ENCODE assay signal across 32 cellular contexts in genomic region chr3:35484939-35485605, GRCh38.
DNase-seq lines count a peak whose midpoint lies in the region; ATAC-seq, FAIRE-seq and TF ChIP-seq lines count a peak whose summit lies in the region.
"Had no signal": no experiment of that assay in that cellular context is flagged by ENCODE, and none has a peak within 500 bp of the region (broad histone marks: within the 10 kb centered on the region; RNA-seq: fewer than 3 reads in every experiment).

No MANE protein-coding gene starts in this region.

- H3K4me2 ChIP-seq in H1 (ENCODE audit: insufficient read depth in 1 of 2, low read depth in 2 of 2, low read length in 2 of 2) = no peak overlapping the region
- H3K4me2 ChIP-seq in neural progenitor cell = peak overlapping the region; percentile 39
- H3K4me2 ChIP-seq in mammary epithelial cell (ENCODE audit: insufficient read depth, low read depth, low read length) = no peak overlapping the region

- TF ChIP-seq POLR2A in H1 (IDR thresholded peaks at IDR 0.05; ENCODE audit: control extremely low read depth in 1 of 2, low read depth in 2 of 2, low read length in 2 of 2) = no peak

- CTCF ChIA-PET in H1 (lab: Charles Lee; ENCODE audit: partially characterized antibody) (interaction anchor here (0.7 kb wide), 1 partner anchor 886 kb away, joined by 3 read pairs; no protein-coding TSS in a partner anchor), mammary epithelial cell (lab: Charles Lee; ENCODE audit: low non-redundant PET) (no interaction called here)

- no peaks in the 10 kb centered on the region for H3K79me2 ChIP-seq in H1 (ENCODE audit: control insufficient read depth in 1 of 2, insufficient read depth in 2 of 2, low read length in 2 of 2)
- H3K79me2 ChIP-seq in neural progenitor cell (ENCODE audit: low read depth) = no peaks in the 10 kb centered on the region
- no peaks in the 10 kb centered on the region for H3K79me2 ChIP-seq in mammary epithelial cell (ENCODE audit: insufficient read depth, low read length)

- DNase-seq in D721Med (ENCODE audit: insufficient read length, low spot score) (no peak), NAMALWA (ENCODE audit: low spot score) (peak; percentile 23), H1 (ENCODE audit: low read depth in 1 of 2, low spot score in 2 of 2) (no peak), neural progenitor cell (ENCODE audit: low spot score) (no peak), mammary epithelial cell (no peak), GM19240 (ENCODE audit: insufficient read length, low spot score) (no peak)
- DNase-seq: activated CD4-positive, CD25-positive, alpha-beta regulatory T cell; activated effector memory CD4-positive, alpha-beta T cell treated with anti-CD3 and anti-CD28 coated beads, Interleukin-2, amount 50 U/mL, for 16 hours; activated naive CD8-positive, alpha-beta T cell treated with anti-CD3 and anti-CD28 coated beads, Interleukin-2, amount 10 ng/mL, durations not matched to agents 7 days and 5 days; activated T-cell treated with anti-CD3 and anti-CD28 coated beads, Interleukin-2, amount 50 U/mL, for 24 hours; aorta; C1 segment of cervical spinal cord; COR-L47; DMS79; effector memory CD4-positive, alpha-beta T cell; erythroblast; GF-D8; HFFc6; left ventricle myocardium superior; naive thymus-derived CD4-positive, alpha-beta T cell; NCI-H1092 treated with DMSO at 0.1 percent for 48 hours; NCI-H2081; NCI-H774; psoas muscle; trophoblast cell had no signal

- TF ChIP-seq EP300 in H1 (IDR thresholded peaks at IDR 0.05; ENCODE audit: borderline replicate concordance in 1 of 2, low read depth in 2 of 2, low read length in 2 of 2) = no peak

- H3K4me1 ChIP-seq in H1 (replicated peaks in 1 of 4; ENCODE audit: control insufficient read depth in 3 of 4, insufficient read depth in 4 of 4, low read length in 3 of 4) (peaks cover 0 to 2% (median 0%) of the 10 kb centered on the region in 4 experiments; a peak in 2 of 7 replicates), neural progenitor cell (peaks cover 29% of the 10 kb centered on the region), mammary epithelial cell (ENCODE audit: insufficient read depth, low read length) (no peaks in the 10 kb centered on the region)
- H3K4me1 ChIP-seq: psoas muscle had no signal

- no peak overlapping the region for H3K4ac ChIP-seq in H1 (replicated peaks; ENCODE audit: insufficient read length, low read depth, low read length)

- H3K23ac ChIP-seq in H1 (ENCODE audit: insufficient read length) = no peak overlapping the region

- no peaks in the 10 kb centered on the region; a peak in 1 of 4 replicates for H3K9me3 ChIP-seq in H1 (ENCODE audit: insufficient read depth in 2 of 2, low read depth in 1 of 2, low read length in 1 of 2)
- no peaks in the 10 kb centered on the region for H3K9me3 ChIP-seq in neural progenitor cell (ENCODE audit: low read depth)
- H3K9me3 ChIP-seq in mammary epithelial cell (replicated peaks; ENCODE audit: insufficient read depth, low read length) = no peaks in the 10 kb centered on the region
- H3K9me3 ChIP-seq: psoas muscle had no signal

- dilution Hi-C loops in mammary epithelial cell (cut with HindIII; ENCODE audit: low sequenced_read_pairs) = no loop called here

- H3K36me3 ChIP-seq in H1 (ENCODE audit: control insufficient read depth in 2 of 4, insufficient read depth in 4 of 4, low read length in 3 of 4) (no peaks in the 10 kb centered on the region), neural progenitor cell (no peaks in the 10 kb centered on the region), mammary epithelial cell (ENCODE audit: insufficient read depth, low read length) (no peaks in the 10 kb centered on the region)

- POLR2A ChIA-PET in H1 (lab: Charles Lee; ENCODE audit: partially characterized antibody) = no interaction called here

- no peak overlapping the region for H2BK5ac ChIP-seq in H1 (ENCODE audit: low read depth, low read length)

- no peak overlapping the region for H2BK15ac ChIP-seq in H1 (ENCODE audit: low read length)

- H3K27me3 ChIP-seq in H1 (replicated peaks in 1 of 4; ENCODE audit: control insufficient read depth in 3 of 4, extremely low read depth in 1 of 4, insufficient read depth in 3 of 4, low read length in 3 of 4) = no peaks in the 10 kb centered on the region
- H3K27me3 ChIP-seq in neural progenitor cell = no peaks in the 10 kb centered on the region
- H3K27me3 ChIP-seq in mammary epithelial cell (ENCODE audit: insufficient read depth, low read length) = no peaks in the 10 kb centered on the region

- H2AFZ ChIP-seq in H1 (ENCODE audit: low read length) (0 out of 2 replicates have a peak overlapping the region, but pooled peaks have one; percentile 26), neural progenitor cell (replicated peaks) (no peak overlapping the region), mammary epithelial cell (ENCODE audit: low read depth, low read length) (no peak overlapping the region)

- no peaks in the 10 kb centered on the region for H3K23me2 ChIP-seq in H1 (ENCODE audit: low read depth, low read length)

- FAIRE-seq in D721Med (lab: Jason Lieb, UNC) = peak; percentile 48
- no peak for FAIRE-seq in H1 (lab: Jason Lieb, UNC)

- peaks cover 10% of the 10 kb centered on the region for H3K9me3 Mint-ChIP-seq in neural progenitor cell
- H3K9me3 Mint-ChIP-seq: T-helper 1 cell treated with Interleukin-12 subunit alpha and Interleukin-12 subunit beta and Interleukin-4 antibody, amounts not matched to agents 30 μg/mL and 1 μg/mL, for 36 hours had no signal

- H4K20me1 ChIP-seq in H1 (replicated peaks in 1 of 2; ENCODE audit: control insufficient read depth in 1 of 2, insufficient read depth in 2 of 2, low read length in 2 of 2) (no peaks in the 10 kb centered on the region), neural progenitor cell (ENCODE audit: low read depth) (no peaks in the 10 kb centered on the region), mammary epithelial cell (ENCODE audit: insufficient read depth, low read length) (no peaks in the 10 kb centered on the region)

- in situ Hi-C loops in mammary epithelial cell (cut with MboI; ENCODE audit: low sequenced_read_pairs in 2 of 2) = no loop called here

- no peak overlapping the region for H3K4me3 ChIP-seq in H1 (ENCODE audit: extremely low read depth in 1 of 4, insufficient read depth in 2 of 4, low read depth in 3 of 4, low read length in 4 of 4)
- no peak overlapping the region for H3K4me3 ChIP-seq in neural progenitor cell
- H3K4me3 ChIP-seq in mammary epithelial cell (replicated peaks in 1 of 3; ENCODE audit: insufficient read depth in 1 of 3, low read depth in 2 of 3, low read length in 3 of 3) = no peak overlapping the region
- H3K4me3 ChIP-seq: coronary artery, psoas muscle, SK-N-MC had no signal

- H3K14ac ChIP-seq in H1 (ENCODE audit: insufficient read length) = no peak overlapping the region

- no peak overlapping the region for H3K9ac ChIP-seq in H1 (replicated peaks in 1 of 4; ENCODE audit: extremely low read depth in 1 of 4, low read depth in 3 of 4, low read length in 3 of 4)
- no peak overlapping the region for H3K9ac ChIP-seq in neural progenitor cell
- no peak overlapping the region for H3K9ac ChIP-seq in mammary epithelial cell (ENCODE audit: insufficient read depth, low read length)

- peaks cover 26% of the 10 kb centered on the region for H3K4me1 Mint-ChIP-seq in neural progenitor cell
- H3K4me1 Mint-ChIP-seq: activated naive CD8-positive, alpha-beta T cell treated with anti-CD3 and anti-CD28 coated beads, Interleukin-2, amount 10 ng/mL, durations not matched to agents 7 days and 5 days; IgD-negative memory B cell; naive thymus-derived CD4-positive, alpha-beta T cell; stimulated activated effector memory CD8-positive, alpha-beta T cell treated with anti-CD3 and anti-CD28 coated beads, Interleukin-12 subunit alpha, Interleukin-12 subunit beta, amount 100 ng/mL, for 72 hours had no signal

- H3K27ac ChIP-seq in H1 (ENCODE audit: low read depth, low read length) = no peak overlapping the region
- peak overlapping the region; percentile 29 for H3K27ac ChIP-seq in neural progenitor cell
- no peak overlapping the region for H3K27ac ChIP-seq in mammary epithelial cell (ENCODE audit: insufficient read depth, low read depth, low read length)
- H3K27ac ChIP-seq: coronary artery, psoas muscle, SK-N-MC had no signal

- H3K79me1 ChIP-seq in H1 (ENCODE audit: low read depth, low read length) = no peaks in the 10 kb centered on the region

- no peak overlapping the region for H2AK5ac ChIP-seq in H1 (ENCODE audit: low read depth, low read length)

- no peak overlapping the region for H2BK20ac ChIP-seq in H1 (ENCODE audit: low read length)

- no peak overlapping the region for H3K56ac ChIP-seq in H1 (replicated peaks; ENCODE audit: insufficient read length, low read depth, low read length)

- H3K27me3 Mint-ChIP-seq in neural progenitor cell (ENCODE audit: insufficient read depth, low read depth) = no peaks in the 10 kb centered on the region
- H3K27me3 Mint-ChIP-seq: activated T-cell treated with anti-CD3 and anti-CD28 coated beads, Interleukin-2, amount 50 U/mL, for 24 hours; IgD-negative memory B cell; naive thymus-derived CD4-positive, alpha-beta T cell had no signal

- no peak overlapping the region for H3K18ac ChIP-seq in H1 (ENCODE audit: extremely low read depth, low read length)

- no peak overlapping the region for H4K91ac ChIP-seq in H1 (replicated peaks; ENCODE audit: insufficient read length, low read length)

- intact Hi-C loops in mammary epithelial cell (cut with micrococcal nuclease) = no loop called here

- TF ChIP-seq CTCF in D721Med (IDR thresholded peaks at IDR 0.05; ENCODE audit: insufficient read depth, missing control alignments) = no peak
- TF ChIP-seq CTCF in H1 (IDR thresholded peaks at IDR 0.05; ENCODE audit: control extremely low read depth in 1 of 3, insufficient read depth in 1 of 3, low read depth in 1 of 3, low read length in 3 of 3) = no peak
- no peak for TF ChIP-seq CTCF in neural progenitor cell (IDR thresholded peaks at IDR 0.05)
- no peak for TF ChIP-seq CTCF in mammary epithelial cell (conservative IDR thresholded peaks at IDR 0.05 in 1 of 2, IDR thresholded peaks at IDR 0.05 in 1 of 2; ENCODE audit: extremely low read depth in 1 of 2, insufficient read depth in 1 of 2, low read depth in 1 of 2, low read length in 2 of 2)

- ATAC-seq in HG03196 (IDR thresholded peaks at IDR 0.05; ENCODE audit: unreplicated experiment) = no peak
- ATAC-seq: left ventricle myocardium superior; naive thymus-derived CD4-positive, alpha-beta T cell; psoas muscle; stimulated activated effector memory CD8-positive, alpha-beta T cell treated with anti-CD3 and anti-CD28 coated beads, Interleukin-12 subunit alpha, Interleukin-12 subunit beta, amount 100 ng/mL, for 72 hours had no signal

- no peak overlapping the region for H2BK12ac ChIP-seq in H1 (ENCODE audit: low read depth, low read length)

- no TSS peak for BruUV-seq in mammary epithelial cell (replicated peaks; lab: Mats Ljungman, UMichigan)

- no peak overlapping the region for H4K8ac ChIP-seq in H1 (ENCODE audit: extremely low read depth, insufficient read depth, low read length)

- 93% methylated on average over 1 of the region's 1 CpG; no CpG with 5 or more reads in 1 of the 2 experiments for WGBS in H1 (ENCODE audit: extremely low coverage in 1 of 2, insufficient coverage in 1 of 2, insufficient read length in 1 of 2, insufficient replicate concordance in 2 of 2, low coverage in 1 of 2, low lambda C conversion rate in 2 of 2, missing lambda C conversion rate in 1 of 2), 2 experiments
- 20% methylated on average over 1 of the region's 1 CpG for WGBS in mammary epithelial cell (ENCODE audit: low coverage, missing lambda C conversion rate)

- H2BK120ac ChIP-seq in H1 (replicated peaks; ENCODE audit: low read depth, low read length) = no peak overlapping the region

- no peak overlapping the region for H4K5ac ChIP-seq in H1 (ENCODE audit: insufficient read length, low read depth, low read length)

- no peaks in the 10 kb centered on the region for H3K36me3 Mint-ChIP-seq in neural progenitor cell
- H3K36me3 Mint-ChIP-seq: activated naive CD8-positive, alpha-beta T cell treated with anti-CD3 and anti-CD28 coated beads, Interleukin-2, amount 10 ng/mL, durations not matched to agents 7 days and 5 days; IgD-negative memory B cell; mesothelial cell of epicardium; naive thymus-derived CD4-positive, alpha-beta T cell; stimulated activated effector memory CD8-positive, alpha-beta T cell treated with anti-CD3 and anti-CD28 coated beads, Interleukin-12 subunit alpha, Interleukin-12 subunit beta, amount 100 ng/mL, for 72 hours had no signal

- no peak for TF ChIP-seq RAD21 in H1 (IDR thresholded peaks at IDR 0.05 in 1 of 2, conservative IDR thresholded peaks at IDR 0.05 in 1 of 2; ENCODE audit: low read depth in 2 of 2, low read length in 2 of 2)

- H3K4me3 Mint-ChIP-seq in neural progenitor cell = no peak overlapping the region
- H3K4me3 Mint-ChIP-seq: activated naive CD8-positive, alpha-beta T cell treated with anti-CD3 and anti-CD28 coated beads, Interleukin-2, amount 10 ng/mL, durations not matched to agents 7 days and 5 days; activated T-cell treated with anti-CD3 and anti-CD28 coated beads, Interleukin-2, amount 50 U/mL, for 24 hours; HFFc6; IgD-negative memory B cell; mesothelial cell of epicardium; naive thymus-derived CD4-positive, alpha-beta T cell; stimulated activated effector memory CD8-positive, alpha-beta T cell treated with anti-CD3 and anti-CD28 coated beads, Interleukin-12 subunit alpha, Interleukin-12 subunit beta, amount 100 ng/mL, for 72 hours; T-helper 1 cell treated with Interleukin-12 subunit alpha and Interleukin-12 subunit beta and Interleukin-4 antibody, amounts not matched to agents 30 μg/mL and 1 μg/mL, for 36 hours had no signal

- H3K27ac Mint-ChIP-seq in neural progenitor cell = no peak overlapping the region
- H3K27ac Mint-ChIP-seq: activated naive CD8-positive, alpha-beta T cell treated with anti-CD3 and anti-CD28 coated beads, Interleukin-2, amount 10 ng/mL, durations not matched to agents 7 days and 5 days; activated T-cell treated with anti-CD3 and anti-CD28 coated beads, Interleukin-2, amount 50 U/mL, for 24 hours; HFFc6; IgD-negative memory B cell; mesothelial cell of epicardium; naive thymus-derived CD4-positive, alpha-beta T cell; stimulated activated effector memory CD8-positive, alpha-beta T cell treated with anti-CD3 and anti-CD28 coated beads, Interleukin-12 subunit alpha, Interleukin-12 subunit beta, amount 100 ng/mL, for 72 hours; T-helper 1 cell treated with Interleukin-12 subunit alpha and Interleukin-12 subunit beta and Interleukin-4 antibody, amounts not matched to agents 30 μg/mL and 1 μg/mL, for 36 hours had no signal

- H3F3A ChIP-seq in neural progenitor cell (ENCODE audit: low read depth) = no peaks in the 10 kb centered on the region
